2 cellular contexts compared by ENCODE assay signal in the genomic region with DNA sequence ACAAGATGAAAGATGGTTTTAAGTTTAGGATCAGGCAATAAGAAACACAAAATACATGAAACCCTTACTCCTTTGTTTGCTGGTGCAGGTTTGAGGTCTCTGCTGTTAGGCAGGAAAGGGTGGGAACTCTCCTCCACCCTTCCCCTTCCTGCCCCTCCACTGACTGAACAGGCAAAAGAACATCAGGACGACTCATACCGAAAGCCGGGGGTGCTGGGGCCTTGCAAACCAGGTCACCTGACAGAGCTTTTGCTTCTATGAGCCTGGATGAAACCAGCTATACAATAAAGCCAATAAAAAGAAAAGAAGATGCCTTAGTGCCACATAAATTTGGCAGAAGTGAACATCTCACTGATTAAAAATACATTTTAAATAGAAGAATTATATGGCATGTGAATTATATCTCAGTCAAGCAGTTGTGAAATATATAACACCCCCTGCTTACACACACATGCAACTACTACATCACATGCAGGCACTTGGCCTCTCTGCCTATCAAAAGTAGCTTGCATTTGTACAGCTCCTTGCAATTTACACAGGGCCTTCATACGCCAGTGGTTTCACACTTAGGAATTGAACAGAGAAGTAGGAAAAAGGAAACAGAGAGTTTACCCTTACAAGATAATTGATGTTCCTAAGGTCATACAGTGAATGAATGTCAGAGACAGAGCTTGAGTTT.
TF ChIP-seq lines count a peak whose summit lies in the region.

No MANE protein-coding gene starts in this region.

TF ChIP-seq in liver, 16 proteins besides CTCF, POLR2A, EP300 and RAD21 (continued from another document):
- TF ChIP-seq ZBTB33 (IDR thresholded peaks at IDR 0.05): no peak
- TF ChIP-seq TAF1 (conservative IDR thresholded peaks at IDR 0.05): no peak
- TF ChIP-seq FOXA2 (IDR thresholded peaks at IDR 0.05): no peak

TF ChIP-seq in HepG2, 621 proteins besides CTCF, POLR2A, EP300 and RAD21:
- TF ChIP-seq GMEB2 (CRISPR knock-in tag; IDR thresholded peaks at IDR 0.05; ENCODE audit: low read depth) (no peak), HOXD1 (CRISPR knock-in tag; IDR thresholded peaks at IDR 0.05) (no peak), ZNF296 (CRISPR knock-in tag; conservative IDR thresholded peaks at IDR 0.05) (no peak), ZNF720 (CRISPR knock-in tag; IDR thresholded peaks at IDR 0.05) (no peak), ZBTB10 (CRISPR knock-in tag; IDR thresholded peaks at IDR 0.05; ENCODE audit: borderline replicate concordance) (no peak), ZNF546 (CRISPR knock-in tag; conservative IDR thresholded peaks at IDR 0.05) (no peak), NPAS2 (CRISPR knock-in tag; IDR thresholded peaks at IDR 0.05; ENCODE audit: borderline replicate concordance) (no peak), AGO2 (optimal IDR thresholded peaks at IDR 0.05; ENCODE audit: low read depth, low read length) (no peak)
